In the genomic region with DNA sequence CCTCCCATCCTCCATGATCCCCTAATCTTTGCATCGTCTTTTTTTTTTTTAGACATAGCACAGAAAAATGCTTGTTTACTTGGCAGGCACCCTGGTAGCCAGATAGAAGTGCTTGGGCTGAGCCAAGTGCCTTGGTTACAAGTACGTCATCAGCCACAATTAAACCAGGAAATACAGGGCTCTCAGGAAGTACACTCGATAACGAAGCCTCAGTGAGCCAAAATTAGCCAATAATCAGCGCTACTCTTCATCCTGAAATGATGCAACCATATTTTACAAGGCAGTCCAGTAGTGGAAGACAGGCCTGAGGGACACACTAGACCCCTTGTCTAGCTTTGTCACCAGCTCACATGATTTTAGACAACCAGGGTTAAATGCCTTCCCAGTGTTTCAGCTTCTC, we compare ENCODE assay signal across 8 cellular contexts.
DNase-seq lines count a peak whose midpoint lies in the region; ATAC-seq and TF ChIP-seq lines count a peak whose summit lies in the region.

No MANE protein-coding gene starts in this region.

- no peak overlapping the region for H4K8ac ChIP-seq in trophoblast cell (ENCODE audit: low read depth, low read length)

- no peak overlapping the region for H4K12ac ChIP-seq in trophoblast cell (ENCODE audit: low read depth, low read length)

- H3K18ac ChIP-seq in trophoblast cell (ENCODE audit: low read length) = no peak overlapping the region

- H3K27ac ChIP-seq in fibroblast of lung (ENCODE audit: insufficient read depth, low read length) (no peak overlapping the region), trophoblast cell (ENCODE audit: low read depth, low read length) (no peak overlapping the region)

- no peak overlapping the region for H2BK5ac ChIP-seq in trophoblast cell (ENCODE audit: low read depth, low read length, poor library complexity)

- no CpG with 5 or more reads among the region's 5 CpGs for WGBS in trophoblast cell (ENCODE audit: extremely low coverage, insufficient coverage, insufficient read length)

- no peaks in the 10 kb centered on the region for H3K27me3 ChIP-seq in fibroblast of lung (ENCODE audit: control insufficient read depth, insufficient read depth, low read length)
- no peaks in the 10 kb centered on the region for H3K27me3 ChIP-seq in trophoblast cell (ENCODE audit: insufficient read depth, low read length)

- no peak overlapping the region for H4K91ac ChIP-seq in trophoblast cell (ENCODE audit: low read depth, low read length)

- no peak overlapping the region for H2AK5ac ChIP-seq in trophoblast cell (ENCODE audit: low read length)

- H3K79me2 ChIP-seq in fibroblast of lung (ENCODE audit: control insufficient read depth, insufficient read depth, low read length) (no peaks in the 10 kb centered on the region), trophoblast cell (ENCODE audit: control insufficient read depth, insufficient read depth, low read length, poor library complexity) (no peaks in the 10 kb centered on the region)

- ATAC-seq in GM18867 (IDR thresholded peaks at IDR 0.05; ENCODE audit: unreplicated experiment) = peak; percentile 66
- ATAC-seq in T-helper 17 cell = no peak
- no peak for ATAC-seq in GM21717 (IDR thresholded peaks at IDR 0.05; ENCODE audit: unreplicated experiment)

- no peak overlapping the region for H3K4ac ChIP-seq in trophoblast cell (ENCODE audit: low read depth, low read length)

- no peak overlapping the region for H3K23ac ChIP-seq in trophoblast cell (ENCODE audit: low read length)

- no peak for TF ChIP-seq CTCF in fibroblast of lung (conservative IDR thresholded peaks at IDR 0.05 in 1 of 2, IDR thresholded peaks at IDR 0.05 in 1 of 2; ENCODE audit: low read depth in 1 of 2, low read length in 2 of 2)

- H3K36me3 Mint-ChIP-seq in T-helper 17 cell (ENCODE audit: low read depth) = no peaks in the 10 kb centered on the region

- H2BK120ac ChIP-seq in trophoblast cell (ENCODE audit: insufficient read depth, low read length, poor library complexity) = no peak overlapping the region

- peaks cover 8% of the 10 kb centered on the region for H3K79me1 ChIP-seq in trophoblast cell (ENCODE audit: low read length)

- H3K9me3 ChIP-seq in fibroblast of lung (ENCODE audit: control insufficient read depth, insufficient read depth, low read depth, low read length) (no peaks in the 10 kb centered on the region), trophoblast cell (ENCODE audit: insufficient read depth, low read depth, low read length) (no peaks in the 10 kb centered on the region), T-helper 17 cell (ENCODE audit: control insufficient read depth, low read length, poor library complexity, severe bottlenecking) (no peaks in the 10 kb centered on the region)

- DNase-seq in NCI-H2196 (lab: John Stamatoyannopoulos, UW; ENCODE audit: unreplicated experiment) (peak; percentile 48), fibroblast of lung (ENCODE audit: low read depth in 2 of 2) (peak; percentile 79 to 92), trophoblast cell (peak in 1 of 2 donors; percentile 30), NCI-H2081 treated with DMSO at 0.1 percent for 48 hours (lab: John Stamatoyannopoulos, UW) (no peak), T-helper 17 cell (no peak), NAMALWA (ENCODE audit: low spot score) (no peak)

- H3K9ac ChIP-seq in fibroblast of lung (ENCODE audit: insufficient read depth, low read length) = no peak overlapping the region
- no peak overlapping the region for H3K9ac ChIP-seq in trophoblast cell (ENCODE audit: low read length)

- H3K4me3 ChIP-seq in fibroblast of lung (replicated peaks in 1 of 4; ENCODE audit: control extremely low read depth in 1 of 4, insufficient read depth in 1 of 4, low read depth in 3 of 4, low read length in 4 of 4) (no peak overlapping the region), trophoblast cell (ENCODE audit: low read depth, low read length) (no peak overlapping the region)

- H3K4me1 Mint-ChIP-seq in T-helper 17 cell = no peaks in the 10 kb centered on the region

- H4K20me1 ChIP-seq in fibroblast of lung (ENCODE audit: control insufficient read depth, extremely low read depth, insufficient read depth, low read length) = no peaks in the 10 kb centered on the region

- no peak overlapping the region for H3K27ac Mint-ChIP-seq in T-helper 17 cell

- H3K14ac ChIP-seq in trophoblast cell (ENCODE audit: low read length) = no peak overlapping the region

- H2AFZ ChIP-seq in fibroblast of lung (ENCODE audit: low read length) = no peak overlapping the region
- no peak overlapping the region for H2AFZ ChIP-seq in trophoblast cell (ENCODE audit: insufficient read depth, low read length, poor library complexity)

- H3K4me3 Mint-ChIP-seq in T-helper 17 cell = no peak overlapping the region

- H3K4me2 ChIP-seq in fibroblast of lung (ENCODE audit: extremely low read depth, insufficient read depth, low read length) (no peak overlapping the region), trophoblast cell (ENCODE audit: low read length) (no peak overlapping the region)

- H3K36me3 ChIP-seq in fibroblast of lung (ENCODE audit: control insufficient read depth, insufficient read depth, low read length) (no peaks in the 10 kb centered on the region), trophoblast cell (ENCODE audit: control insufficient read depth in 1 of 2, insufficient read depth in 2 of 2, low read length in 2 of 2) (no peaks in the 10 kb centered on the region)

- H3K4me1 ChIP-seq in fibroblast of lung (ENCODE audit: control insufficient read depth, extremely low read depth, insufficient read depth, low read length) (no peaks in the 10 kb centered on the region), trophoblast cell (ENCODE audit: control insufficient read depth in 1 of 2, insufficient read depth in 2 of 2, low read length in 2 of 2) (peaks cover 13 to 14% of the 10 kb centered on the region in 2 experiments)

- H3K27me3 Mint-ChIP-seq in T-helper 17 cell = no peaks in the 10 kb centered on the region

- H2BK12ac ChIP-seq in trophoblast cell (ENCODE audit: low read length) = peak overlapping the region; percentile 32

Comparison
In these comparisons a context has a peak if more than half of its experiments do, and no peak if none do; other contexts are left out.
1. DNase-seq: peak in NCI-H2196 (single experiment) and fibroblast of lung (2 of 2); none in NCI-H2081 treated with DMSO at 0.1 percent for 48 hours (single experiment), T-helper 17 cell (0 of 3) and NAMALWA (single experiment).